In the genomic region with DNA sequence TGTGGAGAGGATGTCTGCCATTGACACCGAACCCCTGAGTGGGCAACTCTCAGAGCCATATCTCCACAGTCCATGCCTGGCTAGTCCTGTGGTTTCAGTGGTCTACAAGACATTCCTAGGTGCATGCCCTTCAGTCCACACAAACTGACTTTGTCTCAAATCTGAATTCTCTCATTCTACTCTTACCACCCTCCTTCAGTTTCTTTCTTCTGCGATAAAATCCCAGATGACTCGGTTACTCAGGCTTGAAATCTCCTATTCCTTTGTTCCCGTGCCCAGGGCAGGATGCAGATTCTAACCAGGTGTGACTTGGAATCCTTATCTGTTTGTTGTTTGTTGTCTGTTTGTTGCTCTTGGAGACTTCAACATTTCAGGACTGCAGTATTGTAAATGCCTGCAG, we compare ENCODE assay signal across 14 cellular contexts. TPM values are rescaled to one million over a fixed set of nuclear protein-coding genes. Genes with fewer than 3 reads are reported as not detected.
A peak's percentile ranks its signal among the peaks of the same experiment; 100 is the strongest.
DNase-seq lines count a peak whose midpoint lies in the region; ATAC-seq and TF ChIP-seq lines count a peak whose summit lies in the region.
"Had no signal": no experiment of that assay in that cellular context is flagged by ENCODE, and none has a peak within 500 bp of the region (broad histone marks: within the 10 kb centered on the region; RNA-seq: fewer than 3 reads in every experiment).

No MANE protein-coding gene starts in this region.

- no peak overlapping the region for H3K4me3 ChIP-seq in smooth muscle cell
- H3K4me3 ChIP-seq: cardiac muscle cell, prostate gland, vagina had no signal

- no peaks in the 10 kb centered on the region for H3K36me3 ChIP-seq in smooth muscle cell (ENCODE audit: low read depth)
- H3K36me3 ChIP-seq: cardiac muscle cell, prostate gland had no signal

- no peak overlapping the region for H2AFZ ChIP-seq in smooth muscle cell (ENCODE audit: low read depth)

- H3K9me3 ChIP-seq in smooth muscle cell (replicated peaks; ENCODE audit: low read depth), result no peaks in the 10 kb centered on the region
- H3K9me3 ChIP-seq: prostate gland, vagina had no signal

- DNase-seq in M059J (ENCODE audit: low read depth), result peak; percentile 24
- DNase-seq in foreskin melanocyte, result peak; percentile 16
- no peak for DNase-seq in smooth muscle cell (lab: John Stamatoyannopoulos, UW; ENCODE audit: unreplicated experiment)
- DNase-seq in pons (ENCODE audit: low spot score), result no peak
- DNase-seq in AG08396 (ENCODE audit: low spot score), result no peak
- no peak for DNase-seq in effector CD4-positive, alpha-beta T cell
- no peak for DNase-seq in NCI-H1436 (lab: John Stamatoyannopoulos, UW)
- DNase-seq: activated T-cell treated with anti-CD3 and anti-CD28 coated beads, Interleukin-2, amount 50 U/mL, for 24 hours; COR-L47; KBM-7 had no signal

- WGBS in smooth muscle cell (ENCODE audit: low lambda C conversion rate), result 38% methylated on average over 4 of the region's 4 CpGs

- peaks cover 92% of the 10 kb centered on the region for H4K20me1 ChIP-seq in smooth muscle cell (ENCODE audit: low read depth)

- no peak for TF ChIP-seq CTCF in smooth muscle cell (IDR thresholded peaks at IDR 0.05; ENCODE audit: borderline replicate concordance, insufficient read depth, poor library complexity, severe bottlenecking)

- no peaks in the 10 kb centered on the region for H3F3A ChIP-seq in smooth muscle cell (ENCODE audit: low read depth)

- H3K27ac ChIP-seq in smooth muscle cell (ENCODE audit: low read depth), result peak overlapping the region; percentile 26
- H3K27ac ChIP-seq: cardiac muscle cell, vagina had no signal

- H3K27me3 ChIP-seq in smooth muscle cell (ENCODE audit: low read depth), result no peaks in the 10 kb centered on the region
- H3K27me3 ChIP-seq: cardiac muscle cell, vagina had no signal

- H3K9ac ChIP-seq in smooth muscle cell (ENCODE audit: low read depth), result peak overlapping the region; percentile 11

- peaks cover 12% of the 10 kb centered on the region for H3K4me1 ChIP-seq in smooth muscle cell (ENCODE audit: low read depth)

- H3K79me2 ChIP-seq in smooth muscle cell (ENCODE audit: low read depth), result peaks cover 69% of the 10 kb centered on the region

- H3K4me2 ChIP-seq in smooth muscle cell, result peak overlapping the region; percentile 30

- peak; percentile 35 for ATAC-seq in GM21447 (IDR thresholded peaks at IDR 0.05; ENCODE audit: unreplicated experiment)

RNA-seq across cellular contexts. Expression of a gene that starts 9.3 kb away (rescaled TPM):
- total RNA-seq in M059J (2014; rRNA removed; shearing (Covaris generic)), result 25.8 and 42.0 TPM in 2 replicates
- total RNA-seq in smooth muscle cell, result 20.3 and 24.9 TPM in 2 replicates
- polyA plus RNA-seq in smooth muscle cell, result 25.9 and 32.4 TPM in 2 replicates

RNA-seq across cellular contexts. Expression of a gene that starts 16.3 kb away (rescaled TPM):
- 800 and 803 TPM in 2 replicates for total RNA-seq in M059J (2014; rRNA removed; shearing (Covaris generic))
- total RNA-seq in smooth muscle cell, result 168 and 178 TPM in 2 replicates
- polyA plus RNA-seq in smooth muscle cell, result 75.2 and 78.7 TPM in 2 replicates

RNA-seq across cellular contexts. Expression of a gene that starts 23.2 kb away (rescaled TPM):
- total RNA-seq in M059J (2014; rRNA removed; shearing (Covaris generic)), result 303 and 326 TPM in 2 replicates
- total RNA-seq in smooth muscle cell, result 102 and 107 TPM in 2 replicates
- 104 and 117 TPM in 2 replicates for polyA plus RNA-seq in smooth muscle cell

Comparison
In these comparisons a context has a peak if more than half of its experiments do, and no peak if none do; other contexts are left out.
1. DNase-seq: peak in M059J (single experiment) and foreskin melanocyte (single experiment); none in smooth muscle cell (single experiment), pons (single experiment), AG08396 (single experiment), effector CD4-positive, alpha-beta T cell (single experiment) and NCI-H1436 (single experiment).